13 cellular contexts compared by ENCODE assay signal in genomic region chr19:18961767-18962423, GRCh38. TPM values are rescaled to one million over a fixed set of nuclear protein-coding genes. Genes with fewer than 3 reads are reported as not detected.
DNase-seq lines count a peak whose midpoint lies in the region; ATAC-seq, FAIRE-seq and TF ChIP-seq lines count a peak whose summit lies in the region.
"Had no signal": no experiment of that assay in that cellular context is flagged by ENCODE, and none has a peak within 500 bp of the region (broad histone marks: within the 10 kb centered on the region; RNA-seq: fewer than 3 reads in every experiment).

No MANE protein-coding gene starts in this region.

- H3K36me3 ChIP-seq in H7 (replicated peaks; ENCODE audit: control insufficient read depth, insufficient read depth, low read length) (no peaks in the 10 kb centered on the region), SK-N-SH (replicated peaks in 1 of 2; ENCODE audit: control insufficient read depth in 1 of 2, insufficient read depth in 2 of 2, low read length in 1 of 2) (no peaks in the 10 kb centered on the region), iPS DF 6.9 (ENCODE audit: control insufficient read depth, insufficient read depth, low read length) (no peaks in the 10 kb centered on the region)

- no peak overlapping the region for H2AFZ ChIP-seq in SK-N-SH (ENCODE audit: low read depth)

- no peak overlapping the region for H3K4me3 ChIP-seq in H7 (ENCODE audit: insufficient read depth, low read depth, low read length)
- no peak overlapping the region for H3K4me3 ChIP-seq in SK-N-SH (ENCODE audit: low read depth in 2 of 2, low read length in 1 of 2)
- H3K4me3 ChIP-seq in iPS DF 6.9 (ENCODE audit: low read length): no peak overlapping the region

- POLR2A ChIA-PET in CD4-positive, alpha-beta T cell (lab: Charles Lee): no interaction called here
- POLR2A ChIA-PET in SK-N-SH (lab: Yijun Ruan, JAX): no interaction called here

- H3K36me3 Mint-ChIP-seq in CD4-positive, alpha-beta T cell (ENCODE audit: low read depth): no peaks in the 10 kb centered on the region
- H3K36me3 Mint-ChIP-seq: mesothelial cell of epicardium had no signal

- TF ChIP-seq EP300 in SK-N-SH (IDR thresholded peaks at IDR 0.05; ENCODE audit: borderline replicate concordance in 1 of 2, low read depth in 1 of 2, low read length in 1 of 2): no peak

- H3K9me2 ChIP-seq in SK-N-SH: no peaks in the 10 kb centered on the region

- H3K9me3 Mint-ChIP-seq in CD4-positive, alpha-beta T cell: no peaks in the 10 kb centered on the region
- H3K9me3 Mint-ChIP-seq: mesothelial cell of epicardium had no signal

- WGBS in SK-N-SH (ENCODE audit: low lambda C conversion rate): 35% methylated on average over 13 of the region's 23 CpGs
- no CpG with 5 or more reads among the region's 23 CpGs for WGBS in iPS DF 6.9 (ENCODE audit: insufficient coverage, insufficient read length)

- FAIRE-seq in HTR-8/SVneo (lab: Jason Lieb, UNC): no peak

- no peak overlapping the region for H3K27ac Mint-ChIP-seq in CD4-positive, alpha-beta T cell
- H3K27ac Mint-ChIP-seq: mesothelial cell of epicardium had no signal

- peaks cover 5% of the 10 kb centered on the region for H3F3A ChIP-seq in SK-N-SH (replicated peaks; ENCODE audit: insufficient read depth)

- intact Hi-C loops in CD4-positive, alpha-beta T cell (cut with DNase I, micrococcal nuclease): no loop called here

- no peaks in the 10 kb centered on the region for H3K79me2 ChIP-seq in SK-N-SH (ENCODE audit: insufficient read depth)

- no peaks in the 10 kb centered on the region for H3K9me3 ChIP-seq in CD4-positive, alpha-beta T cell (ENCODE audit: control insufficient read depth, low read length)
- H3K9me3 ChIP-seq in SK-N-SH (no peaks in the 10 kb centered on the region), iPS DF 6.9 (ENCODE audit: control insufficient read depth, insufficient read depth, low read length) (no peaks in the 10 kb centered on the region)

- TF ChIP-seq CTCF in CD4-positive, alpha-beta T cell (IDR thresholded peaks at IDR 0.05): no peak
- no peak for TF ChIP-seq CTCF in SK-N-SH (IDR thresholded peaks at IDR 0.05)

- CTCF ChIA-PET in CD4-positive, alpha-beta T cell (lab: Charles Lee): no interaction called here
- CTCF ChIA-PET in SK-N-SH (lab: Yijun Ruan, JAX): no interaction called here

- H3K4me1 ChIP-seq in SK-N-SH (ENCODE audit: control insufficient read depth in 1 of 2, insufficient read depth in 2 of 2, low read depth in 1 of 2, low read length in 1 of 2): no peaks in the 10 kb centered on the region
- peaks cover 4% of the 10 kb centered on the region; the same call in 1 of the 2 replicates for H3K4me1 ChIP-seq in iPS DF 6.9 (ENCODE audit: control insufficient read depth, insufficient read depth, low read length)

- ATAC-seq in CD4-positive, alpha-beta T cell (ENCODE audit: poor library complexity): peak; percentile 77
- no peak for ATAC-seq in stimulated activated naive CD8-positive, alpha-beta T cell treated with anti-CD3 and anti-CD28 coated beads, Interleukin-15, Interleukin-2, amounts not matched to agents 100 U/mL and 50 U/mL, for 24 hours
- no peak for ATAC-seq in HG02678 (IDR thresholded peaks at IDR 0.05; ENCODE audit: unreplicated experiment)
- no peak for ATAC-seq in HG02642 (IDR thresholded peaks at IDR 0.05; ENCODE audit: poor library complexity, unreplicated experiment)

- H3K27ac ChIP-seq in CD4-positive, alpha-beta T cell (ENCODE audit: low read depth, low read length): no peak overlapping the region
- H3K27ac ChIP-seq in SK-N-SH (ENCODE audit: low read depth in 2 of 2, low read length in 1 of 2): no peak overlapping the region
- H3K27ac ChIP-seq in iPS DF 6.9 (ENCODE audit: low read length): no peak overlapping the region

- H3K9ac ChIP-seq in SK-N-SH: no peak overlapping the region

- peak in 3 of 10 experiments; percentile 8 to 14 (median 9) for DNase-seq in CD4-positive, alpha-beta T cell
- DNase-seq in H7 (peak; percentile 98), SK-N-SH (peak; percentile 50), iPS DF 6.9 (ENCODE audit: low read depth, low spot score) (peak; percentile 82), HTR-8/SVneo (ENCODE audit: insufficient read length, low spot score) (no peak)
- no peak for DNase-seq in stimulated activated naive CD8-positive, alpha-beta T cell treated with anti-CD3 and anti-CD28 coated beads, Interleukin-15, Interleukin-2, amounts not matched to agents 100 U/mL and 50 U/mL, for 24 hours
- DNase-seq: activated CD4-positive, alpha-beta T cell treated with anti-CD3 and anti-CD28 coated beads, Interleukin-2, amount 50 U/mL, for 1 hour; Kasumi-1; NCI-H774; substantia nigra had no signal

- no peak for TF ChIP-seq RAD21 in SK-N-SH (IDR thresholded peaks at IDR 0.05; ENCODE audit: low read length)

- peaks cover 9% of the 10 kb centered on the region for H3K27me3 Mint-ChIP-seq in CD4-positive, alpha-beta T cell

- H3K4me3 Mint-ChIP-seq in CD4-positive, alpha-beta T cell: no peak overlapping the region
- H3K4me3 Mint-ChIP-seq: mesothelial cell of epicardium had no signal

- H4K20me1 ChIP-seq in SK-N-SH (ENCODE audit: insufficient read depth): no peaks in the 10 kb centered on the region

- H3K4me1 Mint-ChIP-seq in CD4-positive, alpha-beta T cell (ENCODE audit: low read depth): peaks cover 12% of the 10 kb centered on the region
- H3K4me1 Mint-ChIP-seq: mesothelial cell of epicardium had no signal

- H3K27me3 ChIP-seq in CD4-positive, alpha-beta T cell (ENCODE audit: control insufficient read depth, insufficient read depth, low read length): peaks cover 3% of the 10 kb centered on the region
- peaks cover 2% of the 10 kb centered on the region for H3K27me3 ChIP-seq in H7 (ENCODE audit: control insufficient read depth, insufficient read depth, low read length)
- no peaks in the 10 kb centered on the region for H3K27me3 ChIP-seq in SK-N-SH (ENCODE audit: insufficient read depth)
- no peaks in the 10 kb centered on the region for H3K27me3 ChIP-seq in iPS DF 6.9 (ENCODE audit: control insufficient read depth, insufficient read depth, low read length)

- H3K4me2 ChIP-seq in SK-N-SH: no peak overlapping the region

TF ChIP-seq in SK-N-SH, 30 proteins besides CTCF, POLR2A, EP300 and RAD21:
- TF ChIP-seq TAF1 (IDR thresholded peaks at IDR 0.05; ENCODE audit: borderline replicate concordance, low read depth, low read length): no peak

RNA-seq across cellular contexts. Expression of gene HOMER3, which starts 20.9 kb away (rescaled TPM):
- 1 to 10 TPM; 1.1 TPM for total RNA-seq in CD4-positive, alpha-beta T cell
- total RNA-seq in H7 (2014; rRNA removed; shearing (Covaris generic)): 25.1 and 35.7 TPM in 2 replicates
- 81.0 and 83.0 TPM in 2 replicates for polyA plus RNA-seq in SK-N-SH (2012; rRNA removed)
- 47.0 and 68.7 TPM in 2 replicates for polyA plus RNA-seq in SK-N-SH (2012; cell fraction: cytosol; rRNA removed)
- polyA plus RNA-seq in SK-N-SH (2012; cell fraction: nucleus; rRNA removed): 122 and 185 TPM in 2 replicates

RNA-seq across cellular contexts. Expression of gene DDX49, which starts 42.4 kb away (rescaled TPM):
- 10 to 100 TPM; 47.9 to 49.7 TPM for total RNA-seq in CD4-positive, alpha-beta T cell
- 44.7 and 63.1 TPM in 2 replicates for total RNA-seq in H7 (2014; rRNA removed; shearing (Covaris generic))
- polyA plus RNA-seq in SK-N-SH (2012; rRNA removed): 81.7 and 86.8 TPM in 2 replicates
- 47.6 and 65.1 TPM in 2 replicates for polyA plus RNA-seq in SK-N-SH (2012; cell fraction: cytosol; rRNA removed)
- polyA plus RNA-seq in SK-N-SH (2012; cell fraction: nucleus; rRNA removed): 104 and 112 TPM in 2 replicates

RNA-seq across cellular contexts. Expression of gene COPE, which starts 42.7 kb away (rescaled TPM):
- total RNA-seq in CD4-positive, alpha-beta T cell: 100 to 1,000 TPM; 135 to 143 TPM
- total RNA-seq in H7 (2014; rRNA removed; shearing (Covaris generic)): 253 and 306 TPM in 2 replicates
- 412 and 450 TPM in 2 replicates for polyA plus RNA-seq in SK-N-SH (2012; rRNA removed)
- polyA plus RNA-seq in SK-N-SH (2012; cell fraction: cytosol; rRNA removed): 182 and 282 TPM in 2 replicates
- 272 and 273 TPM in 2 replicates for polyA plus RNA-seq in SK-N-SH (2012; cell fraction: nucleus; rRNA removed)

Comparison
In these comparisons a context has a peak if more than half of its experiments do, and no peak if none do; other contexts are left out.
1. DNase-seq: peak in H7 (single experiment), SK-N-SH (single experiment) and iPS DF 6.9 (single experiment); none in stimulated activated naive CD8-positive, alpha-beta T cell treated with anti-CD3 and anti-CD28 coated beads, Interleukin-15, Interleukin-2, amounts not matched to agents 100 U/mL and 50 U/mL, for 24 hours (single experiment) and HTR-8/SVneo (single experiment).
2. RNA of gene HOMER3, which starts 20.9 kb away (total RNA-seq): 25.1 to 35.7 TPM in H7; 1.1 TPM in CD4-positive, alpha-beta T cell; every median in the first group is over 10 times any median in the second.